8 cellular contexts compared by ENCODE assay signal in the genomic region with DNA sequence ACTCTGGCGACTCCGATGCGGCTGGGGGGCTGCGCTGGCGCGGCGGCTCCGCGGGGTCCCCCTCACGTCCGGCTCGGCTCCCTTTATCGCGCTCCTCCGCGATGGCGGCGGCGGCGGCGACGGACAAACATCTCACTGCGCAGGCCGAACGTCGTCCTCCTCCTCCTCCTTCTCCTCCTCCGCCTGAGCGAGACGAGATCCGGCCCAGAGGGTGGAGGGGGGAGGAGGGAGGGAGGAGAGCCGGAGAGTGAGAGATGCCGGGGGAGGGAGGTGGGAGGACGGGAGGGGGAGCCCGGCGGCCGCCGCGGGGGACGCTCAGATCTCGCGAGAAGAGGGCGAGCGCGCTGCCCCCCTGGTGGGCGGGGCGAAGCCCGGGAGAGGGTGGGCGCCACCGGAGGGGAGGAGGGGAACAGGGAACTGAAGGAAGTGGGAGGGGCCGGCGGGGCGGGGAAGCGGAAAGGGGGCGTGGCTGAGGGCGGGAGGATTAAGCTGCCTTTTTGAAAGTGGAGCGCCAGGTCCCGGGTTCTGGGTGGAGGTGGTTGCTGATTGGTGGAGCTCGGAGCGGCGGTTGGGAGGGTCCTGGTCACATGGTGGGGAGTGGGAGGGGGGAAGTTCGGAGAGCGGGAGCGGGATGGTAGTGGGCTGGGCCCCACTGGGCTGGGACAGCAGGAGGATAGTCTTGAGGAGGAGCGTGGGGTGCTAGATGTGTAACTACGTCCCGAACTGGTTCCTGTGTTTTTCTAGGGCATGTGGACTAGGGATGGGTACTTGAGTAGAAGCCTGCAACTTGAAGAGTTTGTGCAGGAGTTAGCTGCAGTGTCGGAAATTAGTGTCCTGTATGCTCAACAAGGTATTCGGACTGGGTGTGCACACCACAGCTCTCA. TPM values are rescaled to one million over a fixed set of nuclear protein-coding genes. Genes with fewer than 3 reads are reported as not detected.
DNase-seq lines count a peak whose midpoint lies in the region; ATAC-seq, FAIRE-seq and TF ChIP-seq lines count a peak whose summit lies in the region.

TSS of gene CUL3 (minus strand) at position 159 of the 884 bp plus-strand sequence. CDS start 354 bp downstream, outside the sequence.

- H3K36me3 ChIP-seq in bronchial epithelial cell (ENCODE audit: control insufficient read depth, insufficient read depth, low read length): no peaks in the 10 kb centered on the region

- no peak for TF ChIP-seq CTCF in AG04449 (IDR thresholded peaks at IDR 0.05; ENCODE audit: insufficient read depth, low read length, missing control alignments)
- TF ChIP-seq CTCF in WI38 (IDR thresholded peaks at IDR 0.05; ENCODE audit: low read depth, low read length): no peak
- no peak for TF ChIP-seq CTCF in bronchial epithelial cell (IDR thresholded peaks at IDR 0.05; ENCODE audit: insufficient read depth, low read length, severe bottlenecking)

- CTCF ChIA-PET in AG04449 (lab: Yijun Ruan, JAX): interaction anchor here (1.0 to 1.7 kb wide), 4 partner anchors 61 to 216 kb away, joined by 3 to 5 read pairs (median 4); no protein-coding TSS in a partner anchor

- ATAC-seq in GM18907 (IDR thresholded peaks at IDR 0.05; ENCODE audit: unreplicated experiment): peak; percentile 85
- ATAC-seq in HG03159 (IDR thresholded peaks at IDR 0.05; ENCODE audit: unreplicated experiment): peak; percentile 61

- DNase-seq in AG04449 (ENCODE audit: low read depth, low spot score) (peak; percentile 85), NCI-H2227 treated with DMSO at 0.1 percent for 48 hours (lab: John Stamatoyannopoulos, UW) (peak; percentile 98), bronchial epithelial cell (ENCODE audit: low read depth) (peak; percentile 89), iPS-NIHi7 (ENCODE audit: extremely low spot score) (peak; percentile 97), smooth muscle cell of the brain vasculature (ENCODE audit: low read depth, low spot score) (peak; percentile 95)

- no peaks in the 10 kb centered on the region for H3K27me3 ChIP-seq in bronchial epithelial cell (ENCODE audit: control insufficient read depth, insufficient read depth, low read length)

- peak within 1 kb of the TSS; percentile 83 for H3K4me3 ChIP-seq in AG04449 (ENCODE audit: low read depth, low read length)
- peak within 1 kb of the TSS; percentile 96 for H3K4me3 ChIP-seq in WI38 (ENCODE audit: low read depth, low read length)
- H3K4me3 ChIP-seq in bronchial epithelial cell (ENCODE audit: low read depth, low read length): peak within 1 kb of the TSS; percentile 68

- POLR2A ChIA-PET in AG04449 (lab: Yijun Ruan, JAX): interaction anchor here (0.9 to 1.3 kb wide), 3 partner anchors 65 to 117 kb away, joined by 3 to 4 read pairs (median 3); no protein-coding TSS in a partner anchor

- no peak for FAIRE-seq in bronchial epithelial cell (lab: Jason Lieb, UNC)

RNA-seq across cellular contexts. Expression of gene CUL3, which starts in this region (rescaled TPM):
- 53.7 and 91.9 TPM in 2 replicates for total RNA-seq in bronchial epithelial cell

Comparison
In these comparisons a context has a peak if more than half of its experiments do, and no peak if none do; other contexts are left out.
1. Peak in every context shown above with its lines: DNase-seq, ATAC-seq and H3K4me3 ChIP-seq.